ENCODE assay signal across 17 cellular contexts in the genomic region with DNA sequence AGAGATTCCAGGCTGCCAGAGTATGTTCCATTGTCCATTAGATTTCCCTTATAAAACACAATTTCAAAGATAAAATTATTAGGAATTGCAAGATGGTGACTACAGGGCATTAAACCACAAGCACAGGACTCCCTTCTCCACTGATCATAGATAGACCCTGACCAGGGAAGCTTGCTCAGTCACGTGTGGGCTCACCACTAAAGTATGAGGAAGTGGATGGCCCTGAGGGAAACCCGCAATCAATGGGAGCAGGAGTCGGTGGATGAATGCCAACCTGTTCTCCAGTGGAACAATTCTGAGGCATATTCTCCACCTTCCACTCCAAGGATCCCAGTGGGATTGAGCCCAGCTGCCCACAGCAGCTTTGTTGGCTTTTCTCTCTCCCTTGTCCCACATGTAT.
DNase-seq lines count a peak whose midpoint lies in the region; ATAC-seq and TF ChIP-seq lines count a peak whose summit lies in the region.
"Had no signal": no experiment of that assay in that cellular context is flagged by ENCODE, and none has a peak within 500 bp of the region (broad histone marks: within the 10 kb centered on the region; RNA-seq: fewer than 3 reads in every experiment).

No MANE protein-coding gene starts in this region.

- no peak overlapping the region for H3K27ac ChIP-seq in PC-3 (ENCODE audit: low read length)
- H3K27ac ChIP-seq in stomach, result no peak overlapping the region
- no peak overlapping the region for H3K27ac ChIP-seq in prostate gland
- H3K27ac ChIP-seq: cardiac muscle cell, HL-60 had no signal

- no peak overlapping the region for H3K9ac ChIP-seq in PC-3 (ENCODE audit: low read length)

- TF ChIP-seq CTCF in PC-3 (conservative IDR thresholded peaks at IDR 0.05; ENCODE audit: low read depth, low read length) (no peak), cardiac fibroblast (IDR thresholded peaks at IDR 0.05; ENCODE audit: low read depth, low read length) (no peak), stomach (IDR thresholded peaks at IDR 0.05) (no peak), prostate gland (IDR thresholded peaks at IDR 0.05) (no peak)

- intact Hi-C loops in PC-3 (cut with micrococcal nuclease), result no loop called here
- intact Hi-C loops in stomach (cut with DNase I; ENCODE audit: low total_unique reads), result no loop called here
- intact Hi-C loops in prostate gland (cut with DNase I), result no loop called here
- intact Hi-C loops in left cardiac atrium (cut with DNase I), result no loop called here

- TF ChIP-seq EP300 in stomach (IDR thresholded peaks at IDR 0.05), result no peak

- no peaks in the 10 kb centered on the region for H3K9me2 ChIP-seq in PC-3 (replicated peaks; ENCODE audit: low read length)

- no peaks in the 10 kb centered on the region for H3K4me1 ChIP-seq in PC-3 (ENCODE audit: insufficient read depth, low read length)
- no peaks in the 10 kb centered on the region for H3K4me1 ChIP-seq in stomach
- no peaks in the 10 kb centered on the region for H3K4me1 ChIP-seq in prostate gland (replicated peaks)

- WGBS in stomach, 5 donors, result 25 to 42% (median 36%) methylated on average over 3 of the region's 3 CpGs
- 37% methylated on average over 3 of the region's 3 CpGs for WGBS in prostate gland

- no peak for TF ChIP-seq POLR2A in stomach (IDR thresholded peaks at IDR 0.05)
- TF ChIP-seq POLR2A in prostate gland (IDR thresholded peaks at IDR 0.05), result no peak

- no peaks in the 10 kb centered on the region for H4K20me1 ChIP-seq in PC-3 (ENCODE audit: low read length)

- DNase-seq in NOMO-1 treated with DMSO at 0.1 percent for 48 hours (lab: John Stamatoyannopoulos, UW; ENCODE audit: unreplicated experiment) (peak; percentile 1), NOMO-1 (lab: John Stamatoyannopoulos, UW; ENCODE audit: unreplicated experiment in 2 of 2) (no peak), PC-3 (peak; percentile 38), cardiac fibroblast (ENCODE audit: low read depth in 2 of 2) (peak; percentile 1 to 2), stomach (peak; percentile 39), prostate gland (ENCODE audit: low spot score) (no peak), left cardiac atrium (no peak)
- no peak for DNase-seq in central memory CD4-positive, alpha-beta T cell
- DNase-seq: activated CD4-positive, alpha-beta T cell treated with anti-CD3 and anti-CD28 coated beads for 1 hour; activated CD8-positive, alpha-beta memory T cell treated with anti-CD3 and anti-CD28 coated beads, Interleukin-2, amount 50 U/mL, for 4 hours; activated naive CD4-positive, alpha-beta T cell treated with anti-CD3 and anti-CD28 coated beads, Interleukin-2, amount 10 ng/mL, durations not matched to agents 7 days and 5 days; endodermal cell; foreskin fibroblast; immature natural killer cell; NCI-H2227 treated with DMSO at 0.1 percent for 48 hours had no signal

- H2AFZ ChIP-seq in PC-3 (ENCODE audit: low read length), result no peak overlapping the region

- POLR2A ChIA-PET in PC-3 (lab: Charles Lee; ENCODE audit: unreplicated experiment), result no interaction called here

- CTCF ChIA-PET in PC-3 (lab: Charles Lee), result no interaction called here

- H3F3A ChIP-seq in PC-3 (ENCODE audit: low read length, unreplicated experiment), result no peaks in the 10 kb centered on the region

- no peak overlapping the region for H3K4me2 ChIP-seq in PC-3 (ENCODE audit: low read length)

- BruUV-seq in PC-3 (replicated peaks; lab: Mats Ljungman, UMichigan), result no TSS peak

- H3K9me3 ChIP-seq in PC-3 (ENCODE audit: low read length), result no peaks in the 10 kb centered on the region
- peaks cover 0 to 9% (median 0%) of the 10 kb centered on the region in 4 donors for H3K9me3 ChIP-seq in stomach
- no peaks in the 10 kb centered on the region for H3K9me3 ChIP-seq in prostate gland

- H3K36me3 ChIP-seq in PC-3 (ENCODE audit: low read depth, low read length), result no peaks in the 10 kb centered on the region
- H3K36me3 ChIP-seq in stomach, result no peaks in the 10 kb centered on the region
- H3K36me3 ChIP-seq in prostate gland, result no peaks in the 10 kb centered on the region
- H3K36me3 ChIP-seq: cardiac muscle cell had no signal

- H3K27me3 ChIP-seq in PC-3 (ENCODE audit: low read length), result peaks cover 3% of the 10 kb centered on the region; the same call in 1 of the 2 replicates
- peaks cover 0 to 11% (median 0%) of the 10 kb centered on the region in 3 donors for H3K27me3 ChIP-seq in stomach
- H3K27me3 ChIP-seq in prostate gland (replicated peaks; ENCODE audit: insufficient read depth), result no peaks in the 10 kb centered on the region
- H3K27me3 ChIP-seq: cardiac muscle cell had no signal

- no peaks in the 10 kb centered on the region for H3K79me2 ChIP-seq in PC-3 (ENCODE audit: low read length)

- H3K4me3 ChIP-seq in PC-3 (ENCODE audit: low read length) (no peak overlapping the region), cardiac fibroblast (replicated peaks in 1 of 2; ENCODE audit: low read depth in 2 of 2, low read length in 2 of 2) (no peak overlapping the region), stomach (no peak overlapping the region), prostate gland (no peak overlapping the region)
- H3K4me3 ChIP-seq: cardiac muscle cell had no signal

- no peak for ATAC-seq in PC-3
- no peak for ATAC-seq in left cardiac atrium

Comparison
In these comparisons a context has a peak if more than half of its experiments do, and no peak if none do; other contexts are left out.
1. DNase-seq: peak in NOMO-1 treated with DMSO at 0.1 percent for 48 hours (single experiment), PC-3 (single experiment), cardiac fibroblast (2 of 2) and stomach (single experiment); none in NOMO-1 (0 of 2), central memory CD4-positive, alpha-beta T cell (single experiment), prostate gland (single experiment) and left cardiac atrium (single experiment).